In the genomic region with DNA sequence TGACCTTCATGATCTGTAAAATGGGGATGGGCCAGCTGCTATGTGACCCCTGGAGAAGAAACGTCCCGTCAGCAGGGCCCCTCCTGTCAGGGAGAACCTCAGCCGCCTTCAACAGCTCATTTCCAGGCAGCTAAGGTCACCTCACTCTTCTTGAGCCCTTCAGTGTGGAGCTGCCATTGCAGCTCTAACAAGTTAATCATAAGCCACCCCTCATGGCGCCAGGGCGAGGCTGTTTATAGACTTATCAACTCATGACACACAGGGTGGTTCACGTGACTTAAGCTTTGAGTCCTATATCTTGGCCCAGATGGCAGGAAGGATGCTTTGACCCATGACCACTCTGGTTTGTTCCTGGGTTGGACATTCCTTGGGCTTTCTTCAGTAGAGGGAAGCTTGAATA, we compare ENCODE assay signal across 10 cellular contexts.
DNase-seq lines count a peak whose midpoint lies in the region; ATAC-seq and TF ChIP-seq lines count a peak whose summit lies in the region.
"Had no signal": no experiment of that assay in that cellular context is flagged by ENCODE, and none has a peak within 500 bp of the region (broad histone marks: within the 10 kb centered on the region; RNA-seq: fewer than 3 reads in every experiment).

No MANE protein-coding gene starts in this region.

- H3K4me2 ChIP-seq in Karpas-422 (ENCODE audit: low read depth, low read length, poor library complexity, severe bottlenecking) = no peak overlapping the region

- 43 to 47% methylated on average over 6 of the region's 6 CpGs for WGBS in tibial nerve, 2 donors

- peaks cover 9% of the 10 kb centered on the region for H3K4me1 ChIP-seq in Karpas-422 (ENCODE audit: low read length)
- peaks cover 12% of the 10 kb centered on the region for H3K4me1 ChIP-seq in lower lobe of right lung
- H3K4me1 ChIP-seq in tibial nerve = peaks cover 5 to 25% (median 10%) of the 10 kb centered on the region in 4 donors

- peak; percentile 46 to 54 for ATAC-seq in lower lobe of right lung

- no peak overlapping the region for H2AFZ ChIP-seq in Karpas-422 (ENCODE audit: low read length)

- H3K4me3 ChIP-seq in Karpas-422 (ENCODE audit: low read length) (no peak overlapping the region), epithelial cell of esophagus (ENCODE audit: low read length) (no peak overlapping the region), lower lobe of right lung (no peak overlapping the region), tibial nerve (no peak overlapping the region)

- H3K27ac ChIP-seq in Karpas-422 (ENCODE audit: low read length) = peak overlapping the region; percentile 24; the same call in 1 of the 2 replicates
- H3K27ac ChIP-seq in lower lobe of right lung = no peak overlapping the region
- peak overlapping the region; percentile 33 to 84 (median 50) for H3K27ac ChIP-seq in tibial nerve
- H3K27ac ChIP-seq: HL-60 had no signal

- no peak for DNase-seq in Karpas-422
- peak; percentile 15 for DNase-seq in epithelial cell of esophagus (ENCODE audit: low read depth)
- DNase-seq in lower lobe of right lung = no peak
- no peak for DNase-seq in tibial nerve (ENCODE audit: low spot score in 2 of 2)
- DNase-seq in NAMALWA (ENCODE audit: low spot score) = no peak
- DNase-seq in NCI-H1092 treated with DMSO at 0.1 percent for 48 hours (lab: John Stamatoyannopoulos, UW) = no peak
- no peak for DNase-seq in iPS-NIHi7 (ENCODE audit: extremely low spot score)
- DNase-seq in NCI-H1417 treated with DMSO at 0.1 percent for 48 hours (lab: John Stamatoyannopoulos, UW) = no peak
- DNase-seq: DMS79 had no signal

- H3K27me3 ChIP-seq in Karpas-422 (ENCODE audit: low read length) (no peaks in the 10 kb centered on the region), lower lobe of right lung (ENCODE audit: low read depth) (no peaks in the 10 kb centered on the region), tibial nerve (no peaks in the 10 kb centered on the region)

- no peak for TF ChIP-seq POLR2A in tibial nerve (IDR thresholded peaks at IDR 0.05)

- no peak overlapping the region for H3K9ac ChIP-seq in Karpas-422 (ENCODE audit: low read length)

- H3K9me2 ChIP-seq in Karpas-422 (replicated peaks; ENCODE audit: insufficient read depth, low read length) = no peaks in the 10 kb centered on the region

- TF ChIP-seq CTCF in epithelial cell of esophagus (IDR thresholded peaks at IDR 0.05; ENCODE audit: insufficient read depth, low read depth, low read length, missing control alignments) = no peak
- no peak for TF ChIP-seq CTCF in lower lobe of right lung (IDR thresholded peaks at IDR 0.05)
- no peak for TF ChIP-seq CTCF in tibial nerve (IDR thresholded peaks at IDR 0.05)

- no peaks in the 10 kb centered on the region for H4K20me1 ChIP-seq in Karpas-422 (ENCODE audit: insufficient read depth, low read depth, low read length)

- H3K36me3 ChIP-seq in Karpas-422 (ENCODE audit: insufficient read depth, low read length) (peaks cover 3% of the 10 kb centered on the region; the same call in 1 of the 2 replicates), lower lobe of right lung (no peaks in the 10 kb centered on the region), tibial nerve (peaks cover 0 to 22% (median 0%) of the 10 kb centered on the region in 3 donors)

- H3K9me3 ChIP-seq in Karpas-422 (ENCODE audit: low read length) = no peaks in the 10 kb centered on the region
- H3K9me3 ChIP-seq in lower lobe of right lung = peaks cover 6% of the 10 kb centered on the region
- H3K9me3 ChIP-seq in tibial nerve = peaks cover 0 to 21% (median 0%) of the 10 kb centered on the region in 4 donors

- intact Hi-C loops in lower lobe of right lung (cut with DNase I) = loop anchor here (10.0 kb wide), 1 partner anchor 558 kb away; no protein-coding TSS in a partner anchor

- TF ChIP-seq EP300 in tibial nerve (IDR thresholded peaks at IDR 0.05) = no peak

- H3K79me2 ChIP-seq in Karpas-422 (ENCODE audit: low read length) = no peaks in the 10 kb centered on the region
